In genomic region chr17:31581022-31581483, GRCh38 we compare ENCODE assay signal across 8 cellular contexts.
DNase-seq lines count a peak whose midpoint lies in the region; ATAC-seq and TF ChIP-seq lines count a peak whose summit lies in the region.

No MANE protein-coding gene starts in this region.

- H3K4me3 Mint-ChIP-seq in mesothelial cell of epicardium: no peak overlapping the region
- H3K4me3 Mint-ChIP-seq in Caco-2 (ENCODE audit: unreplicated experiment): no peak overlapping the region
- no peak overlapping the region for H3K4me3 Mint-ChIP-seq in progenitor cell of endocrine pancreas (ENCODE audit: low read depth)

- TF ChIP-seq CTCF in mesothelial cell of epicardium (IDR thresholded peaks at IDR 0.05; ENCODE audit: unreplicated experiment): no peak
- TF ChIP-seq CTCF in Caco-2 (IDR thresholded peaks at IDR 0.05; ENCODE audit: insufficient read depth in 1 of 2, low read depth in 1 of 2, low read length in 1 of 2, severe bottlenecking in 1 of 2, unreplicated experiment in 1 of 2): no peak
- no peak for TF ChIP-seq CTCF in progenitor cell of endocrine pancreas (IDR thresholded peaks at IDR 0.05; ENCODE audit: unreplicated experiment)

- no peak overlapping the region for H2AFZ ChIP-seq in ACC112 (ENCODE audit: low read length, unreplicated experiment)

- H3K79me2 ChIP-seq in ACC112 (ENCODE audit: control insufficient read depth, insufficient read depth, low read length, unreplicated experiment): peaks cover 35% of the 10 kb centered on the region

- H3K36me3 ChIP-seq in ACC112 (ENCODE audit: insufficient read depth, low read length): peaks cover 20% of the 10 kb centered on the region
- no peaks in the 10 kb centered on the region for H3K36me3 ChIP-seq in Caco-2 (ENCODE audit: control insufficient read depth, insufficient read depth, low read length)

- H3K27me3 Mint-ChIP-seq in mesothelial cell of epicardium (ENCODE audit: low read depth) (no peaks in the 10 kb centered on the region), Caco-2 (ENCODE audit: insufficient read depth, unreplicated experiment) (no peaks in the 10 kb centered on the region), progenitor cell of endocrine pancreas (no peaks in the 10 kb centered on the region)

- H3K36me3 Mint-ChIP-seq in mesothelial cell of epicardium (no peaks in the 10 kb centered on the region), Caco-2 (ENCODE audit: insufficient read depth, unreplicated experiment) (peaks cover 15% of the 10 kb centered on the region), progenitor cell of endocrine pancreas (ENCODE audit: insufficient read depth) (peaks cover 3% of the 10 kb centered on the region)

- peaks cover 50% of the 10 kb centered on the region for H3K4me1 ChIP-seq in ACC112 (ENCODE audit: control insufficient read depth, insufficient read depth, low read length, unreplicated experiment)
- H3K4me1 ChIP-seq in Caco-2: no peaks in the 10 kb centered on the region

- H3K27me3 ChIP-seq in ACC112 (ENCODE audit: insufficient read depth, low read length) (no peaks in the 10 kb centered on the region), Caco-2 (replicated peaks; ENCODE audit: control insufficient read depth, insufficient read depth, low read length) (no peaks in the 10 kb centered on the region)

- BruUV-seq in Caco-2 (replicated peaks; lab: Mats Ljungman, UMichigan): no TSS peak

- CTCF ChIA-PET in Caco-2 (lab: Charles Lee): interaction anchor here (1.1 kb wide), 1 partner anchor 211 kb away, joined by 3 read pairs; no protein-coding TSS in a partner anchor

- H3K9me3 Mint-ChIP-seq in mesothelial cell of epicardium (no peaks in the 10 kb centered on the region), Caco-2 (ENCODE audit: unreplicated experiment) (no peaks in the 10 kb centered on the region), progenitor cell of endocrine pancreas (ENCODE audit: low read depth) (no peaks in the 10 kb centered on the region)

- peak overlapping the region; percentile 89 for H3K27ac ChIP-seq in ACC112 (ENCODE audit: low read depth, low read length)

- peaks cover 10% of the 10 kb centered on the region for H3K4me1 Mint-ChIP-seq in mesothelial cell of epicardium
- H3K4me1 Mint-ChIP-seq in Caco-2 (ENCODE audit: low read depth, unreplicated experiment): no peaks in the 10 kb centered on the region
- H3K4me1 Mint-ChIP-seq in progenitor cell of endocrine pancreas (ENCODE audit: low read depth): no peaks in the 10 kb centered on the region

- ATAC-seq in GM18511 (IDR thresholded peaks at IDR 0.05; ENCODE audit: unreplicated experiment): no peak

- DNase-seq in NCI-H2196 (lab: John Stamatoyannopoulos, UW; ENCODE audit: unreplicated experiment) (peak; percentile 72), dermis blood vessel endothelial cell (peak; percentile 79), mesothelial cell of epicardium (ENCODE audit: low spot score in 2 of 2, unreplicated experiment in 2 of 2) (no peak), Caco-2 (no peak), progenitor cell of endocrine pancreas (ENCODE audit: low spot score, unreplicated experiment) (no peak), NCI-H748 treated with DMSO at 0.1 percent for 48 hours (lab: John Stamatoyannopoulos, UW) (no peak)

- peak overlapping the region; percentile 58 for H3K27ac Mint-ChIP-seq in mesothelial cell of epicardium
- H3K27ac Mint-ChIP-seq in Caco-2 (ENCODE audit: unreplicated experiment): no peak overlapping the region
- H3K27ac Mint-ChIP-seq in progenitor cell of endocrine pancreas: no peak overlapping the region

- intact Hi-C loops in Caco-2 (cut with micrococcal nuclease; ENCODE audit: unreplicated experiment): loop anchor here (10.0 kb wide), 1 partner anchor 56 kb away; no protein-coding TSS in a partner anchor

- no peaks in the 10 kb centered on the region for H3K9me3 ChIP-seq in Caco-2

- H3K4me3 ChIP-seq in ACC112 (ENCODE audit: low read depth, low read length) (peak overlapping the region; percentile 19), Caco-2 (ENCODE audit: low read depth, low read length) (no peak overlapping the region)

- POLR2A ChIA-PET in Caco-2 (lab: Charles Lee): no interaction called here

Comparison
In these comparisons a context has a peak if more than half of its experiments do, and no peak if none do; other contexts are left out.
1. DNase-seq: peak in NCI-H2196 (single experiment) and dermis blood vessel endothelial cell (single experiment); none in mesothelial cell of epicardium (0 of 2), Caco-2 (0 of 2), progenitor cell of endocrine pancreas (single experiment) and NCI-H748 treated with DMSO at 0.1 percent for 48 hours (single experiment).